Comparison of ENCODE assay signal across 21 cellular contexts in genomic region chr1:95196017-95196416, GRCh38.
"Had no signal": no experiment of that assay in that cellular context is flagged by ENCODE, and none has a peak within 500 bp of the region (broad histone marks: within the 10 kb centered on the region; RNA-seq: fewer than 3 reads in every experiment).

No MANE protein-coding gene starts in this region.

- H3K36me3 Mint-ChIP-seq: activated naive CD8-positive, alpha-beta T cell; naive thymus-derived CD8-positive, alpha-beta T cell; WTC11 had no signal

- H3K27me3 ChIP-seq: brain microvascular endothelial cell, gastrocnemius medialis, right lobe of liver, spleen, stomach, testis, upper lobe of right lung had no signal

- H3K4me1 Mint-ChIP-seq: naive thymus-derived CD8-positive, alpha-beta T cell had no signal

- ATAC-seq: activated CD8-positive, alpha-beta T cell treated with anti-CD3 and anti-CD28 coated beads, Interleukin-2, amount 10 ng/mL, durations not matched to agents 7 days and 5 days; activated T-cell treated with anti-CD3 and anti-CD28 coated beads, Interleukin-2, amount 50 U/mL, for 72 hours; gastrocnemius medialis; left lobe of liver; mucosa of descending colon; naive thymus-derived CD8-positive, alpha-beta T cell; right lobe of liver; upper lobe of right lung; WTC11 had no signal

- H3K27me3 Mint-ChIP-seq: progenitor cell of endocrine pancreas had no signal

- H3K9me3 Mint-ChIP-seq: activated T-cell treated with anti-CD3 and anti-CD28 coated beads, Interleukin-2, amount 50 U/mL, for 72 hours; naive thymus-derived CD8-positive, alpha-beta T cell; WTC11 had no signal

- H3K4me1 ChIP-seq: right lobe of liver, spleen, testis, upper lobe of right lung had no signal

- H3K36me3 ChIP-seq: brain microvascular endothelial cell, gastrocnemius medialis, spleen, stomach, upper lobe of right lung had no signal

- H3K9me3 ChIP-seq: gastrocnemius medialis, mucosa of descending colon, right lobe of liver, spleen, stomach, testis, upper lobe of right lung had no signal

- DNase-seq: activated CD4-positive, alpha-beta T cell treated with anti-CD3 and anti-CD28 coated beads for 4 hours; activated CD8-positive, alpha-beta memory T cell treated with anti-CD3 and anti-CD28 coated beads, Interleukin-2, amount 50 U/mL, for 4 hours; activated CD8-positive, alpha-beta T cell treated with anti-CD3 and anti-CD28 coated beads, Interleukin-2, amount 10 ng/mL, durations not matched to agents 7 days and 5 days; activated gamma-delta T cell treated with Interleukin-2 at 50 U/mL for 16 hours; activated T-cell treated with anti-CD3 and anti-CD28 coated beads, Interleukin-2, amount 50 U/mL, for 72 hours; amygdala; brain microvascular endothelial cell; effector CD8-positive, alpha-beta T cell; gastrocnemius medialis; mucosa of descending colon; naive thymus-derived CD8-positive, alpha-beta T cell; right lobe of liver; spleen; stomach; T-helper 2 cell; testis; upper lobe of right lung had no signal

- H3K27ac Mint-ChIP-seq: activated CD8-positive, alpha-beta T cell treated with anti-CD3 and anti-CD28 coated beads, Interleukin-2, amount 10 ng/mL, durations not matched to agents 7 days and 5 days; activated naive CD8-positive, alpha-beta T cell; activated T-cell treated with anti-CD3 and anti-CD28 coated beads, Interleukin-2, amount 50 U/mL, for 72 hours; naive thymus-derived CD8-positive, alpha-beta T cell; progenitor cell of endocrine pancreas; WTC11 had no signal

- H3K4me3 Mint-ChIP-seq: activated CD8-positive, alpha-beta T cell treated with anti-CD3 and anti-CD28 coated beads, Interleukin-2, amount 10 ng/mL, durations not matched to agents 7 days and 5 days; activated naive CD8-positive, alpha-beta T cell; activated T-cell treated with anti-CD3 and anti-CD28 coated beads, Interleukin-2, amount 50 U/mL, for 72 hours; naive thymus-derived CD8-positive, alpha-beta T cell; WTC11 had no signal

- H3K4me3 ChIP-seq: gastrocnemius medialis, mucosa of descending colon, right lobe of liver, spleen, stomach, testis, upper lobe of right lung had no signal

- H3K27ac ChIP-seq: brain microvascular endothelial cell, right lobe of liver, spleen, stomach, testis, upper lobe of right lung had no signal
